Comparison of ENCODE assay signal across 1 cellular context in genomic region chr6:159754959-159755914, GRCh38.
TF ChIP-seq lines count a peak whose summit lies in the region.

No MANE protein-coding gene starts in this region.

TF ChIP-seq in H1, 55 proteins besides CTCF, POLR2A, EP300 and RAD21:
- TF ChIP-seq RFX5 (IDR thresholded peaks at IDR 0.05; ENCODE audit: borderline replicate concordance, low read depth, low read length), result no peak
- TF ChIP-seq MAX (IDR thresholded peaks at IDR 0.05), result no peak
- peak; percentile 13; the same call in 1 of the 2 replicates for TF ChIP-seq POLR2AphosphoS5 (IDR thresholded peaks at IDR 0.05; ENCODE audit: low read depth, low read length)
TF ChIP-seq in H1: peak in this region for 1.
